8 cellular contexts compared by ENCODE assay signal in the genomic region with DNA sequence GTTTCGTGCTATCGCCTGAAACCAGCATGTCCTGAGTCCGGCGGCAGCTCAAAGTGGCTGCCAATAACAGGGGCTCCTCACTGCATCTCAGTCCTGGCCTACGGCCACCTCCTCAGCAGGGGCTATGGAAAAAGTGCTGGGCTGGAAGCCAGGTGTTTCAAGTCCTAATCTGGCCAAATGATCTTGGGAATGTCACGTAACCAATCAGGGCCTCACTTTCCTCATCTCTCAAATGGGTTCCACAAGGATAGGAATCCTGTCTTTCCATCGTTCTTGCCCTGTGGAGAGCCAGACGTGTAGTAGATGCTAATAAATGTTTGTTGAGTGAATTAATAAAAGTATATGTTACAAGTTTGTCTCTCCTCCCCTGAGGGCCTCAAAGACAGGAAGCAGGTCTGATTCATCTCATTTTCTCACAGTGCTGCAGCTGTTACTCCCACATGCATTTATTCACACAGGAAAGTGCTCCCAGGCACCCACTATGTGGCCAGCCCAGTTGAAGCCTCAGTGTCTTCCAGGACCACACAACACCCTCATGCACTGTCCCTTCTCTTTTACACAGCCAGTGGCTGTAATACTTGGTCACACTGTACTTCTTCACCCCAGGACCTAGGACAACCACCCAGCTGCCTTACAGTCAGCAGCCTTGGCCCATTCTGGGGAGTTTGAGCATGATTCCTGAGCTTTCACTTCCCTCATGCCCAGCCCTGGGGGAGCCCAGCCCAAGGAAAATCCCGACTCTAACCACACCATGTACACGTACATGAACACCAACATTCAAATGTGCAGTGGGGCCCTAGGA. TPM values are rescaled to one million over a fixed set of nuclear protein-coding genes. Genes with fewer than 3 reads are reported as not detected.
DNase-seq lines count a peak whose midpoint lies in the region; FAIRE-seq and TF ChIP-seq lines count a peak whose summit lies in the region.

No MANE protein-coding gene starts in this region.

- POLR2A ChIA-PET in OCI-LY7 (lab: Charles Lee): no interaction called here

- peak; percentile 93 for FAIRE-seq in GM12892 (lab: Jason Lieb, UNC)

- no peaks in the 10 kb centered on the region for H3K79me2 ChIP-seq in OCI-LY7 (ENCODE audit: insufficient read depth, low read depth, low read length)

- H3K36me3 ChIP-seq in ascending aorta (peaks cover 14 to 15% of the 10 kb centered on the region in 2 donors), OCI-LY7 (ENCODE audit: insufficient read depth, low read length) (no peaks in the 10 kb centered on the region)

- peak; percentile 19; the same call in 1 of the 2 replicates for TF ChIP-seq POLR2A in GM12892 (IDR thresholded peaks at IDR 0.05; ENCODE audit: low read depth, low read length)

- no peak for TF ChIP-seq CTCF in HFF-Myc (IDR thresholded peaks at IDR 0.05; ENCODE audit: low read depth, low read length, missing control alignments)
- TF ChIP-seq CTCF in ascending aorta (IDR thresholded peaks at IDR 0.05): no peak
- TF ChIP-seq CTCF in OCI-LY7 (conservative IDR thresholded peaks at IDR 0.05; ENCODE audit: low read length): no peak

- no peaks in the 10 kb centered on the region for H3K9me2 ChIP-seq in OCI-LY7 (ENCODE audit: insufficient read depth, low read length)

- H3K27me3 ChIP-seq in ascending aorta: no peaks in the 10 kb centered on the region

- no peaks in the 10 kb centered on the region for H4K20me1 ChIP-seq in OCI-LY7 (ENCODE audit: insufficient read depth, low read length)

- H3K4me1 ChIP-seq in ascending aorta (peaks cover 18 to 50% of the 10 kb centered on the region in 2 donors), OCI-LY7 (ENCODE audit: insufficient read depth, low read length, poor library complexity, severe bottlenecking) (no peaks in the 10 kb centered on the region)

- H3K4me2 ChIP-seq in OCI-LY7 (ENCODE audit: low read length): no peak overlapping the region

- DNase-seq in GM12892 (ENCODE audit: insufficient read length) (no peak), HFF-Myc (ENCODE audit: extremely low read depth, low read depth) (peak; percentile 5), ascending aorta (ENCODE audit: low spot score in 2 of 2) (no peak), non-pigmented ciliary epithelial cell (ENCODE audit: low read depth) (peak; percentile 26), NK-92 (lab: John Stamatoyannopoulos, UW; ENCODE audit: unreplicated experiment) (no peak), OCI-LY7 (ENCODE audit: low spot score) (no peak), HPDE6-E6E7 (ENCODE audit: extremely low spot score) (no peak)
- no peak for DNase-seq in stimulated activated naive CD4-positive, alpha-beta T cell (lab: John Stamatoyannopoulos, UW)

- BruUV-seq in OCI-LY7 (replicated peaks; lab: Mats Ljungman, UMichigan): no TSS peak

- H2AFZ ChIP-seq in OCI-LY7 (ENCODE audit: low read length): no peak overlapping the region

- peak overlapping the region; percentile 57 to 64 for H3K27ac ChIP-seq in ascending aorta
- no peak overlapping the region for H3K27ac ChIP-seq in OCI-LY7 (ENCODE audit: low read depth, low read length, poor library complexity, severe bottlenecking)

- intact Hi-C loops in ascending aorta (cut with DNase I) (loop anchor here (10.0 kb wide), 2 partner anchors 209 to 1131 kb away; a partner anchor contains a TSS), OCI-LY7 (cut with micrococcal nuclease; ENCODE audit: unreplicated experiment) (no loop called here)

- H3K4me3 ChIP-seq in HFF-Myc (replicated peaks; ENCODE audit: low read depth, low read length) (no peak overlapping the region), ascending aorta (no peak overlapping the region), OCI-LY7 (ENCODE audit: low read depth, low read length, poor library complexity, severe bottlenecking) (no peak overlapping the region)

- no peaks in the 10 kb centered on the region for H3K9me3 ChIP-seq in ascending aorta
- no peaks in the 10 kb centered on the region for H3K9me3 ChIP-seq in OCI-LY7 (ENCODE audit: low read length)

- CTCF ChIA-PET in OCI-LY7 (lab: Charles Lee; ENCODE audit: unreplicated experiment): no interaction called here

RNA-seq across cellular contexts. Expression of a gene that starts 5.0 kb away (rescaled TPM):
- 8.0 TPM for polyA plus RNA-seq in GM12892 (2012; ENCODE audit: missing spikeins)
- total RNA-seq in ascending aorta (45.3 TPM), OCI-LY7 (2022) (not detected in 2 replicates)
- not detected in 2 replicates for total RNA-seq in OCI-LY7 (2014; rRNA removed; shearing (Covaris generic))

Comparison
In these comparisons a context has a peak if more than half of its experiments do, and no peak if none do; other contexts are left out.
1. DNase-seq: peak in HFF-Myc (single experiment) and non-pigmented ciliary epithelial cell (single experiment); none in GM12892 (single experiment), ascending aorta (0 of 2), NK-92 (single experiment), stimulated activated naive CD4-positive, alpha-beta T cell (0 of 6), OCI-LY7 (single experiment) and HPDE6-E6E7 (single experiment).
2. RNA of a gene that starts 5.0 kb away (total RNA-seq): 45.3 TPM in ascending aorta (single experiment); not detected in OCI-LY7; every median in the first group is over 10 times any median in the second.